In genomic region chr1:89360716-89361115, GRCh38 we compare ENCODE assay signal across 26 cellular contexts.
"Had no signal": no experiment of that assay in that cellular context is flagged by ENCODE, and none has a peak within 500 bp of the region (broad histone marks: within the 10 kb centered on the region; RNA-seq: fewer than 3 reads in every experiment).

No MANE protein-coding gene starts in this region.

- DNase-seq: activated B cell treated with CpG ODN at 0.5 μM for 24 hours; activated CD4-positive, alpha-beta memory T cell treated with anti-CD3 and anti-CD28 coated beads, Interleukin-2, amount 10 ng/mL, durations not matched to agents 7 days and 5 days; activated CD4-positive, alpha-beta T cell treated with anti-CD3 and anti-CD28 coated beads for 1 hour; activated CD4-positive, alpha-beta T cell treated with anti-CD3 and anti-CD28 coated beads for 48 hours; activated CD8-positive, alpha-beta memory T cell treated with anti-CD3 and anti-CD28 coated beads for 24 hours; activated CD8-positive, alpha-beta memory T cell treated with anti-CD3 and anti-CD28 coated beads, Interleukin-2, amount 10 ng/mL, durations not matched to agents 7 days and 5 days; activated CD8-positive, alpha-beta memory T cell treated with anti-CD3 and anti-CD28 coated beads, Interleukin-2, amount 50 U/mL, for 48 hours; activated effector memory CD4-positive, alpha-beta T cell treated with Interleukin-2 at 50 U/mL for 16 hours; activated naive CD4-positive, alpha-beta T cell treated with anti-CD3 and anti-CD28 coated beads, Interleukin-2, amount 10 ng/mL, durations not matched to agents 7 days and 5 days; activated naive CD8-positive, alpha-beta T cell treated with anti-CD3 and anti-CD28 coated beads, Interleukin-2, amount 50 U/mL, for 24 hours; activated T-cell treated with anti-CD3 and anti-CD28 coated beads, Interleukin-2, amount 50 U/mL, for 48 hours; anterior cingulate cortex; caudate nucleus; cerebellar nuclear complex; NCI-H1092 treated with DMSO at 0.1 percent for 48 hours; NCI-H1417; NCI-H1694; NCI-H1930; NCI-H2171; NCI-H510A; NCI-H526; Right ventricle myocardium superior; SW 1271; T-helper 1 cell; T-helper 2 cell; T-helper 9 cell had no signal
